13 cellular contexts compared by ENCODE assay signal in the genomic region with DNA sequence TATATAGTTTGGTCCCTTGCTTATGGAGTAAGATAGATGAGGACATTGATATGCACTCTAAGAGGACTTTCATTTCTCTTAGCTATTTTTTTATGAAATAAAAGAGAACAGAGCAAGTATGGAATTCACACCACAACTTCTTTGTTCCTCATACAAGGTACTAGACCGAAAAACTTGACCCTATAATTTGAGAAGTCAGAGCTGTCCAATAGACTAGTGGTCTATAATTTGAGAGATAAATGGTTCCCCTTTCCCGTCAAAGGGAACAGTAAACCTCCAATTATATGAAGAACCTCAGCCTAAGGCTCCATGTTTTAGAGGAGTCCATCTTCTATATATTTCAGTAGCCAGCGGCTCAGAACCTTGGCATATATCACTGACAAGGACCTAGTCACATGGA.
"Had no signal": no experiment of that assay in that cellular context is flagged by ENCODE, and none has a peak within 500 bp of the region (broad histone marks: within the 10 kb centered on the region; RNA-seq: fewer than 3 reads in every experiment).

No MANE protein-coding gene starts in this region.

- H2AFZ ChIP-seq: parathyroid adenoma had no signal

- H3K27ac ChIP-seq: breast epithelium, dorsolateral prefrontal cortex, parathyroid adenoma, tibial artery, vagina had no signal

- H3K27ac Mint-ChIP-seq: activated naive CD8-positive, alpha-beta T cell treated with anti-CD3 and anti-CD28 coated beads, Interleukin-2, amount 10 ng/mL, durations not matched to agents 7 days and 5 days; activated T-helper 2 cell treated with anti-CD3 and anti-CD28 coated beads, Interferon-gamma antibody, Interleukin-2, Interleukin-4, amounts not matched to agents 10 μg/mL and 5 μg/mL and 100 μg/mL, durations not matched to agents 14 hours and 24 hours and 36 hours; mesothelial cell of epicardium had no signal

- H3K9me3 Mint-ChIP-seq: activated naive CD8-positive, alpha-beta T cell treated with anti-CD3 and anti-CD28 coated beads, Interleukin-2, amount 10 ng/mL, durations not matched to agents 7 days and 5 days had no signal

- H3K9me3 ChIP-seq: breast epithelium, tibial artery, vagina had no signal

- H3K36me3 ChIP-seq: breast epithelium, tibial artery, vagina had no signal

- DNase-seq: activated CD4-positive, CD25-positive, alpha-beta regulatory T cell treated with anti-CD3 and anti-CD28 coated beads, Interleukin-2, amount 50 U/mL, for 72 hours; activated naive CD8-positive, alpha-beta T cell treated with anti-CD3 and anti-CD28 coated beads, Interleukin-2, amount 10 ng/mL, durations not matched to agents 7 days and 5 days; aorta; dorsolateral prefrontal cortex; hippocampal formation; kidney glomerular epithelial cell; stimulated activated CD4-positive, alpha-beta T cell treated with anti-CD3 and anti-CD28 coated beads, Interleukin-4, amount 100 ng/mL, for 24 hours; tibial artery had no signal

- H3K36me3 Mint-ChIP-seq: mesothelial cell of epicardium had no signal

- H3K4me3 ChIP-seq: breast epithelium, dorsolateral prefrontal cortex, tibial artery, vagina had no signal

- H3K79me2 ChIP-seq: parathyroid adenoma had no signal

- H3K9ac ChIP-seq: parathyroid adenoma had no signal

- H3K4me1 ChIP-seq: breast epithelium, parathyroid adenoma, vagina had no signal

- H3K27me3 Mint-ChIP-seq: activated naive CD8-positive, alpha-beta T cell treated with anti-CD3 and anti-CD28 coated beads, Interleukin-2, amount 10 ng/mL, durations not matched to agents 7 days and 5 days had no signal

- H3K4me3 Mint-ChIP-seq: activated naive CD8-positive, alpha-beta T cell treated with anti-CD3 and anti-CD28 coated beads, Interleukin-2, amount 10 ng/mL, durations not matched to agents 7 days and 5 days; mesothelial cell of epicardium had no signal

- H3K27me3 ChIP-seq: breast epithelium, dorsolateral prefrontal cortex, tibial artery, vagina had no signal
